In genomic region chr5:60811105-60811504, GRCh38 we compare ENCODE assay signal across 18 cellular contexts. TPM values are rescaled to one million over a fixed set of nuclear protein-coding genes. Genes with fewer than 3 reads are reported as not detected.
DNase-seq lines count a peak whose midpoint lies in the region; ATAC-seq, FAIRE-seq and TF ChIP-seq lines count a peak whose summit lies in the region.
"Had no signal": no experiment of that assay in that cellular context is flagged by ENCODE, and none has a peak within 500 bp of the region (broad histone marks: within the 10 kb centered on the region; RNA-seq: fewer than 3 reads in every experiment).

No MANE protein-coding gene starts in this region.

- no peak overlapping the region for H3K4me3 ChIP-seq in A549
- H3K4me3 ChIP-seq: tibial artery had no signal

- POLR2A ChIA-PET in A549 (lab: Yijun Ruan, JAX), result no interaction called here

- peak overlapping the region; percentile 66 to 83 for H3K27ac ChIP-seq in A549
- H3K27ac ChIP-seq: tibial artery had no signal

- DNase-seq in A549 (ENCODE audit: low read depth in 1 of 2, low spot score in 1 of 2), result no peak
- no peak for DNase-seq in NOMO-1 (lab: John Stamatoyannopoulos, UW; ENCODE audit: unreplicated experiment in 2 of 2)
- DNase-seq in activated CD4-positive, CD25-positive, alpha-beta regulatory T cell treated with anti-CD3 and anti-CD28 coated beads, Interleukin-2, amount 50 U/mL, for 72 hours, result no peak
- no peak for DNase-seq in DMS114 treated with DMSO at 0.1 percent for 48 hours (lab: John Stamatoyannopoulos, UW; ENCODE audit: unreplicated experiment)
- DNase-seq: activated T-cell treated with anti-CD3 and anti-CD28 coated beads, Interleukin-2, amount 50 U/mL, for 1 hour; CD4-positive, alpha-beta memory T cell; head of caudate nucleus; IMR-90; left cardiac atrium; NCI-H1105; NCI-H2227 treated with DMSO at 0.1 percent for 48 hours; OCI-M1; tibial artery had no signal

- ATAC-seq in A549 (peak in 1 of 2 experiments; percentile 53; a peak in 3 of 6 replicates), GM19328 (IDR thresholded peaks at IDR 0.05; ENCODE audit: unreplicated experiment) (peak; percentile 18), HG02623 (IDR thresholded peaks at IDR 0.05; ENCODE audit: unreplicated experiment) (peak; percentile 46), HG03378 (IDR thresholded peaks at IDR 0.05; ENCODE audit: unreplicated experiment) (peak; percentile 49), GM21717 (IDR thresholded peaks at IDR 0.05; ENCODE audit: unreplicated experiment) (no peak)
- ATAC-seq: activated CD4-positive, CD25-positive, alpha-beta regulatory T cell treated with anti-CD3 and anti-CD28 coated beads, Interleukin-2, amount 50 U/mL, for 24 hours; left cardiac atrium had no signal

- no peak for TF ChIP-seq POLR2A in A549 (IDR thresholded peaks at IDR 0.05; ENCODE audit: low read length)

- no peak for TF ChIP-seq EP300 in A549 (IDR thresholded peaks at IDR 0.05)

- H3K9me3 ChIP-seq in A549, result peaks cover 4% of the 10 kb centered on the region; the same call in 1 of the 3 replicates
- H3K9me3 ChIP-seq: tibial artery had no signal

- no peak for TF ChIP-seq RAD21 in A549 (conservative IDR thresholded peaks at IDR 0.05 in 1 of 2, IDR thresholded peaks at IDR 0.05 in 1 of 2)

- peak overlapping the region; percentile 55 for H3K4me2 ChIP-seq in A549

- TF ChIP-seq CTCF in A549 (IDR thresholded peaks at IDR 0.05), result no peak

- FAIRE-seq in A549 (lab: Jason Lieb, UNC), result no peak

- H3K4me1 ChIP-seq in A549, result peaks cover 32% of the 10 kb centered on the region
- H3K4me1 ChIP-seq: tibial artery had no signal

- CTCF ChIA-PET in A549 (lab: Yijun Ruan, JAX), result interaction anchor here (0.6 kb wide), 1 partner anchor 81 kb away, joined by 3 read pairs; no protein-coding TSS in a partner anchor

TF ChIP-seq in A549, 52 proteins besides CTCF, POLR2A, EP300 and RAD21:
- no peak for TF ChIP-seq ESRRA (IDR thresholded peaks at IDR 0.05; ENCODE audit: borderline replicate concordance, low read length)
- no peak for TF ChIP-seq HES2 (IDR thresholded peaks at IDR 0.05)
- no peak for TF ChIP-seq PHF8 (IDR thresholded peaks at IDR 0.05; ENCODE audit: borderline replicate concordance, low read depth)
- TF ChIP-seq MAX (IDR thresholded peaks at IDR 0.05), result no peak
- no peak for TF ChIP-seq SMC3 (IDR thresholded peaks at IDR 0.05)
- no peak for TF ChIP-seq CHD4 (IDR thresholded peaks at IDR 0.05; ENCODE audit: borderline replicate concordance)
- TF ChIP-seq E2F6 (IDR thresholded peaks at IDR 0.05; ENCODE audit: borderline replicate concordance, low read depth), result no peak
- TF ChIP-seq HOXA7 (CRISPR knock-in tag; IDR thresholded peaks at IDR 0.05), result no peak
- no peak for TF ChIP-seq BHLHE40 (IDR thresholded peaks at IDR 0.05; ENCODE audit: low read depth, low read length)
- no peak for TF ChIP-seq JUN (IDR thresholded peaks at IDR 0.05)
- TF ChIP-seq USF2 (IDR thresholded peaks at IDR 0.05), result no peak
- no peak for TF ChIP-seq REST (IDR thresholded peaks at IDR 0.05)
- no peak for TF ChIP-seq ELK1 (IDR thresholded peaks at IDR 0.05; ENCODE audit: low read depth, low read length)
- TF ChIP-seq MAFK (IDR thresholded peaks at IDR 0.05; ENCODE audit: partially characterized antibody), result no peak
- no peak for TF ChIP-seq HOXB5 (CRISPR knock-in tag; IDR thresholded peaks at IDR 0.05)
- no peak for TF ChIP-seq RNF2 (IDR thresholded peaks at IDR 0.05; ENCODE audit: borderline replicate concordance, low read depth)
- TF ChIP-seq EHF (CRISPR knock-in tag; IDR thresholded peaks at IDR 0.05), result no peak
- TF ChIP-seq FOSL2 (IDR thresholded peaks at IDR 0.05), result no peak
- no peak for TF ChIP-seq FOSL2 (CRISPR knock-in tag; IDR thresholded peaks at IDR 0.05)
- no peak for TF ChIP-seq TP53 (CRISPR knock-in tag; IDR thresholded peaks at IDR 0.05)
- no peak for TF ChIP-seq POLR2AphosphoS2 (conservative IDR thresholded peaks at IDR 0.05; ENCODE audit: low read length)

RNA-seq across cellular contexts. Expression of gene ELOVL7, which starts 33.0 kb away (rescaled TPM):
- 11.7 and 12.3 TPM in 2 replicates for polyA plus RNA-seq in A549 (2011; rRNA removed)
- 2.6 and 2.8 TPM in 2 replicates for polyA plus RNA-seq in A549 (2012; cell fraction: cytosol; rRNA removed)
- 2.4 and 3.3 TPM in 2 replicates for polyA plus RNA-seq in A549 (2012; cell fraction: nucleus; rRNA removed)
- 8.2 to 9.1 TPM (median 8.3 TPM) in 3 replicates for polyA plus RNA-seq in A549 (2017; fragmentation: RNase III; extraction: RNeasy Plus Mini Kit Qiagen cat#74134 plus additional on column Dnase treatment)
- 6.2 and 8.2 TPM in 2 replicates for polyA minus RNA-seq in A549 (2011; rRNA and poly(A)+ RNA removed)
- polyA plus RNA-seq: CD4-positive, alpha-beta memory T cell; IMR-90 had no signal
